In genomic region chr15:84791763-84792162, GRCh38 we compare ENCODE assay signal across 1 cellular context.
TF ChIP-seq lines count a peak whose summit lies in the region.

No MANE protein-coding gene starts in this region.

TF ChIP-seq in K562, 482 proteins besides CTCF, POLR2A, EP300 and RAD21 (continued from another document):
- no peak for TF ChIP-seq RREB1 (CRISPR knock-in tag; IDR thresholded peaks at IDR 0.05)
TF ChIP-seq in K562: peak in this region for 0.
